ENCODE assay signal across 1 cellular context in the genomic region with DNA sequence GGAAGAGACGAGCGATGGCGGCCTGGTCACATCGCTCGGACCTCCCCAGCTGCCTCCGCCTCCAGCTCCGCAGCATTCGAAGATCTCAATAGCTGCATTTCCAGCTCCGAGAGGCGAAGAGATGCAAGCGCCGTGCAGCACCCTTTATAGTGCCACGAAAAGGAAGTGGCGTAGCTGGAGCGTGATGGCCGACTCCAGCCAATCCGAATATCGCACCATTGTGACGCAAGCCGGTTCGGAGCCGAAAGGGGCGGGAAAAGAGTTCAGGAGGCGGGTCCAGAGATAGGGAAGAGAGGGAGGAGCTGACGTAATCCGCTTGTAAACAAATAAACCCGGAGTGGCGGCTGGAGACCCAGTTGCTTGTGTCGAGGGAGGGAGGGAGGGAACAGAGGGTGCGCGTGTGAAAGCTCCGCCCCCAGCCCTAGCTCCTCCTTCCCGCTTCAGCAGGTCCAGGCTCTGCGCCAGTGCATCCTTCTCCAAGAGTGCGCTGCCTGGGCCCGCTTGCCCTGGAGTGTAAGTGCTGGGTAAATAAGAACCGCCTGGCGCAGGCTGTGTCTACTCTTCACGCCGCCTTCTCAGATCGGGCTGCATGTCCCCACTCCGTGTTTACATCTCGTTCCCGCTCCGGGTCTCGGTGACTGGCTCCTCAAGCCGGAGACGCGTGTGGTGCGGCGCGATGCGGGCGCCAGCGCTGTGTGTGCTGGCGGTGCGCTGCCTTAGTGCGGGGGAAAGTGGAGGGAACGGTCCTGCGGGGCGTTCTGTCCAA.
TF ChIP-seq lines count a peak whose summit lies in the region.

A gene with protein sequence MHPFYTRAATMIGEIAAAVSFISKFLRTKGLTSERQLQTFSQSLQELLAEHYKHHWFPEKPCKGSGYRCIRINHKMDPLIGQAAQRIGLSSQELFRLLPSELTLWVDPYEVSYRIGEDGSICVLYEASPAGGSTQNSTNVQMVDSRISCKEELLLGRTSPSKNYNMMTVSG (minus strand): TSS at position 116 of the 766 bp plus-strand sequence. CDS start 311 bp downstream, outside the sequence.

TF ChIP-seq in HepG2, 621 proteins besides CTCF, POLR2A, EP300 and RAD21 (continued from another document and continues in another):
- TF ChIP-seq, protein P1, sequence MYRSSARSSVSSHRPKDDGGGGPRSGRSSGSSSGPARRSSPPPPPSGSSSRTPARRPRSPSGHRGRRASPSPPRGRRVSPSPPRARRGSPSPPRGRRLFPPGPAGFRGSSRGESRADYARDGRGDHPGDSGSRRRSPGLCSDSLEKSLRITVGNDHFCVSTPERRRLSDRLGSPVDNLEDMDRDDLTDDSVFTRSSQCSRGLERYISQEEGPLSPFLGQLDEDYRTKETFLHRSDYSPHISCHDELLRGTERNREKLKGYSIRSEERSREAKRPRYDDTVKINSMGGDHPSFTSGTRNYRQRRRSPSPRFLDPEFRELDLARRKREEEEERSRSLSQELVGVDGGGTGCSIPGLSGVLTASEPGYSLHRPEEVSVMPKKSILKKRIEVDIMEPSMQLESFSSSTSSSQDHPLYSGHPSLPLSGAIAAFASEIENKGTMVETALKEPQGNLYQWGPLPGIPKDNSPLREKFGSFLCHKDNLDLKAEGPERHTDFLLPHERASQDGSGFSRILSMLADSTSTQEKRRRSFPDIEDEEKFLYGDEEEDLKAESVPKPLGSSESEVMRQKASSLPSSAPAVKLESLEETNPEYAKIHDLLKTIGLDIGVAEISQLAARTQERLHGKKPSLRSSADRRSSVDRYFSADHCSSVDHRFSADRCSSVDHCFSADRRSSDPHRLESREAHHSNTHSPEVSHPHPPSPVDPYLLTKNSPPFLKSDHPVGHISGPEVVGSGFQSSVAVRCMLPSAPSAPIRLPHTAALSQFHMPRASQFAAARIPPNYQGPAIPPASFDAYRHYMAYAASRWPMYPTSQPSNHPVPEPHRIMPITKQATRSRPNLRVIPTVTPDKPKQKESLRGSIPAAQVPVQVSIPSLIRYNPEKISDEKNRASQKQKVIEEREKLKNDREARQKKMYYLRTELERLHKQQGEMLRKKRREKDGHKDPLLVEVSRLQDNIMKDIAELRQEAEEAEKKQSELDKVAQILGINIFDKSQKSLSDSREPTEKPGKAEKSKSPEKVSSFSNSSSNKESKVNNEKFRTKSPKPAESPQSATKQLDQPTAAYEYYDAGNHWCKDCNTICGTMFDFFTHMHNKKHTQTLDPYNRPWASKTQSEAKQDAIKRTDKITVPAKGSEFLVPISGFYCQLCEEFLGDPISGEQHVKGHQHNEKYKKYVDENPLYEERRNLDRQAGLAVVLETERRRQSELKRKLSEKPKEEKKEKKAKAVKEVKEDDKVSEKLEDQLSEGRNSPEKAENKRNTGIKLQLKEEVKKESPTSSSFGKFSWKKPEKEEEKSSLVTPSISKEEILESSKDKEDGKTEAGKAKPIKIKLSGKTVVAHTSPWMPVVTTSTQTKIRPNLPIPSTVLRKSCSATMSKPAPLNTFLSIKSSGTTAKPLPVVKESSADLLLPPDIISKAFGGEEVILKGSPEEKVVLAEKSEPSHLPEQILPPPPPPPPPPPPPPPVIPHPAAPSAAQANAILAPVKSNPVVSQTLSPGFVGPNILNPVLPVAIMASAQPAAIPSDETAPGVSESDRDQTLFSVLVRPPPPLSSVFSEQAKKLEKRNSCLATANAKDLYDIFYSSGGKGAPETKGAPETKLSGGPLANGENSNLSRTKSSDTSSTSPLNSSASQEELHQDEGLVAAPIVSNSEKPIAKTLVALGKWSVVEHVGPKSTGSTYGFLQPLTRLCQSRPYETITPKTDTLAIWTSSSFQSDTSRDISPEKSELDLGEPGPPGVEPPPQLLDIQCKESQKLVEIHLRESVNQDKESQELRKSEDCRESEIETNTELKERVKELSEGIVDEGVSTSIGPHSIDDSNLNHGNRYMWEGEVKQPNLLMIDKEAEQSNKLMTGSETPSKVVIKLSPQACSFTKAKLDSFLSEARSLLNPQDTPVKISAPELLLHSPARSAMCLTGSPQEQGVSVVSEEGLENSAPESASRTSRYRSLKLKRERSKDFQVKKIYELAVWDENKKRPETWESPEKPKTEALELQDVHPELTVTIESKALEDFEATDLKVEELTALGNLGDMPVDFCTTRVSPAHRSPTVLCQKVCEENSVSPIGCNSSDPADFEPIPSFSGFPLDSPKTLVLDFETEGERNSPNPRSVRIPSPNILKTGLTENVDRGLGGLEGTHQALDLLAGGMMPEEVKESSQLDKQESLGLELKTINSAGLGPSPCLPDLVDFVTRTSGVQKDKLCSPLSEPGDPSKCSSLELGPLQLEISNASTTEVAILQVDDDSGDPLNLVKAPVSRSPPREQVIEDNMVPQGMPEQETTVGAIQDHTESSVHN (CRISPR knock-in tag; IDR thresholded peaks at IDR 0.05): no peak
- TF ChIP-seq ZFP36 (IDR thresholded peaks at IDR 0.05; ENCODE audit: borderline replicate concordance, low read depth, low read length, partially characterized antibody): no peak
- TF ChIP-seq, protein P2, sequence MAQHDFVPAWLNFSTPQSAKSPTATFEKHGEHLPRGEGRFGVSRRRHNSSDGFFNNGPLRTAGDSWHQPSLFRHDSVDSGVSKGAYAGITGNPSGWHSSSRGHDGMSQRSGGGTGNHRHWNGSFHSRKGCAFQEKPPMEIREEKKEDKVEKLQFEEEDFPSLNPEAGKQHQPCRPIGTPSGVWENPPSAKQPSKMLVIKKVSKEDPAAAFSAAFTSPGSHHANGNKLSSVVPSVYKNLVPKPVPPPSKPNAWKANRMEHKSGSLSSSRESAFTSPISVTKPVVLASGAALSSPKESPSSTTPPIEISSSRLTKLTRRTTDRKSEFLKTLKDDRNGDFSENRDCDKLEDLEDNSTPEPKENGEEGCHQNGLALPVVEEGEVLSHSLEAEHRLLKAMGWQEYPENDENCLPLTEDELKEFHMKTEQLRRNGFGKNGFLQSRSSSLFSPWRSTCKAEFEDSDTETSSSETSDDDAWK (CRISPR knock-in tag; IDR thresholded peaks at IDR 0.05): no peak
- TF ChIP-seq CREM (IDR thresholded peaks at IDR 0.05): peak; percentile 95
- TF ChIP-seq CREM (CRISPR knock-in tag; IDR thresholded peaks at IDR 0.05): no peak
- TF ChIP-seq, protein P3, sequence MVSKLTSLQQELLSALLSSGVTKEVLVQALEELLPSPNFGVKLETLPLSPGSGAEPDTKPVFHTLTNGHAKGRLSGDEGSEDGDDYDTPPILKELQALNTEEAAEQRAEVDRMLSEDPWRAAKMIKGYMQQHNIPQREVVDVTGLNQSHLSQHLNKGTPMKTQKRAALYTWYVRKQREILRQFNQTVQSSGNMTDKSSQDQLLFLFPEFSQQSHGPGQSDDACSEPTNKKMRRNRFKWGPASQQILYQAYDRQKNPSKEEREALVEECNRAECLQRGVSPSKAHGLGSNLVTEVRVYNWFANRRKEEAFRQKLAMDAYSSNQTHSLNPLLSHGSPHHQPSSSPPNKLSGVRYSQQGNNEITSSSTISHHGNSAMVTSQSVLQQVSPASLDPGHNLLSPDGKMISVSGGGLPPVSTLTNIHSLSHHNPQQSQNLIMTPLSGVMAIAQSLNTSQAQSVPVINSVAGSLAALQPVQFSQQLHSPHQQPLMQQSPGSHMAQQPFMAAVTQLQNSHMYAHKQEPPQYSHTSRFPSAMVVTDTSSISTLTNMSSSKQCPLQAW (CRISPR knock-in tag; IDR thresholded peaks at IDR 0.05): peak; percentile 56; the same call in 1 of the 2 replicates
- peak; percentile 64 for TF ChIP-seq RXRB (CRISPR knock-in tag; IDR thresholded peaks at IDR 0.05; ENCODE audit: borderline replicate concordance)
- no peak for TF ChIP-seq FOXM1 (CRISPR knock-in tag; IDR thresholded peaks at IDR 0.05)
- TF ChIP-seq ZNF282 (IDR thresholded peaks at IDR 0.05; ENCODE audit: partially characterized antibody): no peak
- peak; percentile 82 for TF ChIP-seq RFX5 (IDR thresholded peaks at IDR 0.05; ENCODE audit: low read depth, low read length)
- no peak for TF ChIP-seq CHCHD3 (CRISPR knock-in tag; IDR thresholded peaks at IDR 0.05)
- no peak for TF ChIP-seq NR2F6 (IDR thresholded peaks at IDR 0.05)
- no peak for TF ChIP-seq NR2F6 (CRISPR knock-in tag; IDR thresholded peaks at IDR 0.05)
- no peak for TF ChIP-seq HNRNPH1 (optimal IDR thresholded peaks at IDR 0.05; ENCODE audit: low read depth, low read length)
- TF ChIP-seq, protein P4, sequence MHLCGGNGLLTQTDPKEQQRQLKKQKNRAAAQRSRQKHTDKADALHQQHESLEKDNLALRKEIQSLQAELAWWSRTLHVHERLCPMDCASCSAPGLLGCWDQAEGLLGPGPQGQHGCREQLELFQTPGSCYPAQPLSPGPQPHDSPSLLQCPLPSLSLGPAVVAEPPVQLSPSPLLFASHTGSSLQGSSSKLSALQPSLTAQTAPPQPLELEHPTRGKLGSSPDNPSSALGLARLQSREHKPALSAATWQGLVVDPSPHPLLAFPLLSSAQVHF (CRISPR knock-in tag; IDR thresholded peaks at IDR 0.05): no peak
- no peak for TF ChIP-seq NFIC (IDR thresholded peaks at IDR 0.05; ENCODE audit: low read length)
- TF ChIP-seq RNF2 (conservative IDR thresholded peaks at IDR 0.05; ENCODE audit: low read depth): peak; percentile 54; the same call in 1 of the 2 replicates
- TF ChIP-seq ZFP62 (CRISPR knock-in tag; IDR thresholded peaks at IDR 0.05): no peak
- TF ChIP-seq SIX4 (CRISPR knock-in tag; IDR thresholded peaks at IDR 0.05): no peak
- TF ChIP-seq, protein P5, sequence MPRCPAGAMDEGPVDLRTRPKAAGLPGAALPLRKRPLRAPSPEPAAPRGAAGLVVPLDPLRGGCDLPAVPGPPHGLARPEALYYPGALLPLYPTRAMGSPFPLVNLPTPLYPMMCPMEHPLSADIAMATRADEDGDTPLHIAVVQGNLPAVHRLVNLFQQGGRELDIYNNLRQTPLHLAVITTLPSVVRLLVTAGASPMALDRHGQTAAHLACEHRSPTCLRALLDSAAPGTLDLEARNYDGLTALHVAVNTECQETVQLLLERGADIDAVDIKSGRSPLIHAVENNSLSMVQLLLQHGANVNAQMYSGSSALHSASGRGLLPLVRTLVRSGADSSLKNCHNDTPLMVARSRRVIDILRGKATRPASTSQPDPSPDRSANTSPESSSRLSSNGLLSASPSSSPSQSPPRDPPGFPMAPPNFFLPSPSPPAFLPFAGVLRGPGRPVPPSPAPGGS (CRISPR knock-in tag; IDR thresholded peaks at IDR 0.05): no peak
- peak; percentile 51 for TF ChIP-seq TBL1XR1 (IDR thresholded peaks at IDR 0.05; ENCODE audit: borderline replicate concordance, low read length, partially characterized antibody)
- TF ChIP-seq SSRP1 (CRISPR knock-in tag; IDR thresholded peaks at IDR 0.05): 0 out of 2 replicates have a peak, but pooled peaks have one; percentile 9
- no peak for TF ChIP-seq ZNF530 (CRISPR knock-in tag; IDR thresholded peaks at IDR 0.05; ENCODE audit: low read depth)
- TF ChIP-seq KDM3A (CRISPR knock-in tag; IDR thresholded peaks at IDR 0.05; ENCODE audit: low read depth): no peak
- TF ChIP-seq, protein P6, sequence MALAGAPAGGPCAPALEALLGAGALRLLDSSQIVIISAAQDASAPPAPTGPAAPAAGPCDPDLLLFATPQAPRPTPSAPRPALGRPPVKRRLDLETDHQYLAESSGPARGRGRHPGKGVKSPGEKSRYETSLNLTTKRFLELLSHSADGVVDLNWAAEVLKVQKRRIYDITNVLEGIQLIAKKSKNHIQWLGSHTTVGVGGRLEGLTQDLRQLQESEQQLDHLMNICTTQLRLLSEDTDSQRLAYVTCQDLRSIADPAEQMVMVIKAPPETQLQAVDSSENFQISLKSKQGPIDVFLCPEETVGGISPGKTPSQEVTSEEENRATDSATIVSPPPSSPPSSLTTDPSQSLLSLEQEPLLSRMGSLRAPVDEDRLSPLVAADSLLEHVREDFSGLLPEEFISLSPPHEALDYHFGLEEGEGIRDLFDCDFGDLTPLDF (CRISPR knock-in tag; IDR thresholded peaks at IDR 0.05): no peak
- TF ChIP-seq, protein P7, sequence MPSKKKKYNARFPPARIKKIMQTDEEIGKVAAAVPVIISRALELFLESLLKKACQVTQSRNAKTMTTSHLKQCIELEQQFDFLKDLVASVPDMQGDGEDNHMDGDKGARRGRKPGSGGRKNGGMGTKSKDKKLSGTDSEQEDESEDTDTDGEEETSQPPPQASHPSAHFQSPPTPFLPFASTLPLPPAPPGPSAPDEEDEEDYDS (CRISPR knock-in tag; IDR thresholded peaks at IDR 0.05): peak; percentile 96
- peak; percentile 40; the same call in 1 of the 2 replicates for TF ChIP-seq NCOA2 (CRISPR knock-in tag; IDR thresholded peaks at IDR 0.05)
- TF ChIP-seq SOX13 (IDR thresholded peaks at IDR 0.05): no peak
- peak in 1 of 2 experiments; percentile 47; a peak in 2 of 4 replicates for TF ChIP-seq SOX13 (CRISPR knock-in tag; conservative IDR thresholded peaks at IDR 0.05 in 1 of 2, IDR thresholded peaks at IDR 0.05 in 1 of 2)
- peak; percentile 72; the same call in 1 of the 2 replicates for TF ChIP-seq FOXC1 (CRISPR knock-in tag; IDR thresholded peaks at IDR 0.05; ENCODE audit: borderline replicate concordance)
- 0 out of 2 replicates have a peak, but pooled peaks have one; percentile 33 for TF ChIP-seq ETV6 (CRISPR knock-in tag; conservative IDR thresholded peaks at IDR 0.05)
- TF ChIP-seq HNF4A (CRISPR knock-in tag; IDR thresholded peaks at IDR 0.05): peak; percentile 12; the same call in 1 of the 2 replicates
- peak; percentile 86 for TF ChIP-seq SP2 (CRISPR knock-in tag; IDR thresholded peaks at IDR 0.05)
- TF ChIP-seq JUND (CRISPR knock-in tag; IDR thresholded peaks at IDR 0.05): no peak
- no peak; the same call in 1 of the 2 replicates for TF ChIP-seq TARDBP (CRISPR knock-in tag; IDR thresholded peaks at IDR 0.05)
- TF ChIP-seq SATB2 (CRISPR knock-in tag; IDR thresholded peaks at IDR 0.05): no peak
- TF ChIP-seq PAX8 (CRISPR knock-in tag; IDR thresholded peaks at IDR 0.05; ENCODE audit: borderline replicate concordance): no peak
- TF ChIP-seq, protein P8, sequence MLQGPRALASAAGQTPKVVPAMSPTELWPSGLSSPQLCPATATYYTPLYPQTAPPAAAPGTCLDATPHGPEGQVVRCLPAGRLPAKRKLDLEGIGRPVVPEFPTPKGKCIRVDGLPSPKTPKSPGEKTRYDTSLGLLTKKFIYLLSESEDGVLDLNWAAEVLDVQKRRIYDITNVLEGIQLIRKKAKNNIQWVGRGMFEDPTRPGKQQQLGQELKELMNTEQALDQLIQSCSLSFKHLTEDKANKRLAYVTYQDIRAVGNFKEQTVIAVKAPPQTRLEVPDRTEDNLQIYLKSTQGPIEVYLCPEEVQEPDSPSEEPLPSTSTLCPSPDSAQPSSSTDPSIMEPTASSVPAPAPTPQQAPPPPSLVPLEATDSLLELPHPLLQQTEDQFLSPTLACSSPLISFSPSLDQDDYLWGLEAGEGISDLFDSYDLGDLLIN (CRISPR knock-in tag; IDR thresholded peaks at IDR 0.05; ENCODE audit: borderline replicate concordance): no peak
- no peak; the same call in 1 of the 2 replicates for TF ChIP-seq SPEN (CRISPR knock-in tag; IDR thresholded peaks at IDR 0.05; ENCODE audit: low read depth)
